In the genomic region with DNA sequence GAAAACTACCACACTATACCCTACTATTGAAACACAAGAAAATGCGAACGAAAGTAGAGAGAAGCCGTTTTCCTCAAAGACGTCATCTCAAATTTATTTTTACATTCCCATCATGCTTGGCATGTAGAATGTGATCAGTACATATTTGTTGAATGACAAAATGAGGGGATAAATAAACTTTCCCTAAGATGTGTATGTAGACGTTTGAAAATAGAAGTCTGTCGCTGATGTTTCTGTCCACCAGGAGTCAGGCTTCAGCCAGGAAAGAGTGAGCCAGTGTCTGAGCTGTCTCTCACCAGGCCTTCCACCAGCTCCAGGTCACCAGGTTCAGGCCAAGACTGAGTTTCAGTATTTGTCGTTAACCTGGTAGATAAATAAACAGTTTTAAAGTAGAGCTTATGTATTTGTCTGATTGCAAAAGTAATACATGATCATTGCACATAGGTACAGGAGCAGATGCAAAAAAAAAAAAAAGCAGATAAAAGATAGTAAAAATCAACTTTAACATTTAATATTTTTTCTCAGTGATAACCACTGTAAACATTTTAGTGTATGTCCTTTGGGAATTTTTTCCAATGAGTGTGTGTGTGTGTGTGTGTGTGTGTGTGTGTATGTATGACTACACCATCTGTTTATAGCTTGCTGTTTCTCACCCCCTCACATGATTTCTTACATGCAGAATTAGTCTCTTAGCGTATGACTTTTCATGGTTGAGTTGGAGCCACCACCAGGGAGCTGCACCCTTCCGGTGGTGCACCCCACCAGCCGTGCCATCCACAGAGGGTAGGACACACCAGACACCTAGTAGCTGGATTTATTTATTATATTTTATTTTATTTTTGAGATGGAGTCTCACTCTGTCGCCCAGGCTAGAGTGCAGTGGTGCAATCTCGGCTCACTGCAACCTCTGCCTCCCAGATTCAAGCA, we compare ENCODE assay signal across 8 cellular contexts. TPM values are rescaled to one million over a fixed set of nuclear protein-coding genes. Genes with fewer than 3 reads are reported as not detected.
DNase-seq lines count a peak whose midpoint lies in the region; ATAC-seq, FAIRE-seq and TF ChIP-seq lines count a peak whose summit lies in the region.

No MANE protein-coding gene starts in this region.

- no peak for TF ChIP-seq POLR2A in GM12878 (IDR thresholded peaks at IDR 0.05; ENCODE audit: low read depth, low read length)

- TF ChIP-seq CTCF in GM12878 (IDR thresholded peaks at IDR 0.05 in 2 of 3, conservative IDR thresholded peaks at IDR 0.05 in 1 of 3; ENCODE audit: control insufficient read depth in 2 of 3, extremely low read depth in 1 of 3, insufficient read depth in 1 of 3, low read depth in 3 of 3, low read length in 3 of 3) (peak; percentile 64 to 81 (median 67)), hepatocyte (IDR thresholded peaks at IDR 0.05; ENCODE audit: poor library complexity) (peak; percentile 85)

- no peaks in the 10 kb centered on the region for H3K79me2 ChIP-seq in GM12878 (ENCODE audit: control insufficient read depth, insufficient read depth, low read length)
- peaks cover 6% of the 10 kb centered on the region for H3K79me2 ChIP-seq in hepatocyte

- ATAC-seq in GM18861 (IDR thresholded peaks at IDR 0.05; ENCODE audit: unreplicated experiment) (peak; percentile 82), SK-N-SH treated with all-trans-retinoic acid at 6 μM for 48 hours (peak; percentile 91), GM12878 (peak; percentile 97), sciatic nerve (peak; percentile 92), HG02970 (IDR thresholded peaks at IDR 0.05; ENCODE audit: low FRiP score, unreplicated experiment) (no peak)

- POLR2A ChIA-PET in GM12878 (lab: Charles Lee), result interaction anchor here (0.6 to 1.5 kb wide), 6 partner anchors 50 to 257 kb away, joined by 3 to 6 read pairs (median 4); partner anchors contain the start of gene SERPINB1

- H2AFZ ChIP-seq in GM12878 (ENCODE audit: control insufficient read depth, low read depth, low read length) (no peak overlapping the region), hepatocyte (no peak overlapping the region)

- in situ Hi-C loops in GM12878 (cut with MboI), result no loop called here

- H3K4me2 ChIP-seq in GM12878 (ENCODE audit: control insufficient read depth, insufficient read depth), result no peak overlapping the region
- no peak overlapping the region for H3K4me2 ChIP-seq in hepatocyte

- intact Hi-C loops in GM12878 (cut with micrococcal nuclease; ENCODE audit: unreplicated experiment) (loop anchor here (1.0 to 5.0 kb wide), 6 partner anchors 55 to 261 kb away; no protein-coding TSS in a partner anchor), sciatic nerve (cut with DNase I) (no loop called here)

- no TSS peak for BruUV-seq in GM12878 (replicated peaks; lab: Mats Ljungman, UMichigan)

- peak; percentile 69 for FAIRE-seq in GM12878 (lab: Jason Lieb, UNC)

- no peaks in the 10 kb centered on the region for H3K9me2 ChIP-seq in hepatocyte (replicated peaks; ENCODE audit: insufficient read depth)

- 45% methylated on average over 12 of the region's 12 CpGs for WGBS in GM12878 (ENCODE audit: insufficient coverage, insufficient replicate concordance, low lambda C conversion rate, missing lambda C conversion rate)
- WGBS in hepatocyte (ENCODE audit: low lambda C conversion rate, missing lambda C conversion rate), result 67% methylated on average over 12 of the region's 12 CpGs

- TF ChIP-seq EP300 in GM12878 (IDR thresholded peaks at IDR 0.05; ENCODE audit: borderline replicate concordance in 1 of 2, control insufficient read depth in 1 of 2, low read depth in 2 of 2, low read length in 2 of 2), result no peak

- CTCF ChIA-PET in GM12878 (lab: Yijun Ruan, JAX), result interaction anchor here (0.7 to 3.0 kb wide), 43 partner anchors 8 to 266 kb away, joined by 3 to 80 read pairs (median 5); partner anchors contain the start of genes NQO2 and SERPINB1

- H3K4me3 ChIP-seq in GM12878, result no peak overlapping the region
- no peak overlapping the region for H3K4me3 ChIP-seq in hepatocyte

- no peak overlapping the region for H3K27ac ChIP-seq in GM12878 (ENCODE audit: control insufficient read depth, insufficient read depth)
- H3K27ac ChIP-seq in hepatocyte, result peak overlapping the region; percentile 40

- DNase-seq in AG20443 (ENCODE audit: low spot score) (peak; percentile 89), Kasumi-1 (lab: John Stamatoyannopoulos, UW) (peak; percentile 88 to 91), GM12878 (ENCODE audit: low read depth, low spot score) (peak; percentile 13), hepatocyte (ENCODE audit: low spot score) (peak; percentile 86), sciatic nerve (ENCODE audit: low spot score) (no peak)

- peaks cover 0 to 2% of the 10 kb centered on the region in 2 experiments; a peak in 2 of 4 replicates for H3K36me3 ChIP-seq in GM12878 (ENCODE audit: control insufficient read depth in 2 of 2, insufficient read depth in 2 of 2, low read length in 1 of 2)
- no peaks in the 10 kb centered on the region for H3K36me3 ChIP-seq in hepatocyte (replicated peaks; ENCODE audit: insufficient read depth, low read depth)

- RAD21 ChIA-PET in GM12878 (lab: Charles Lee; ENCODE audit: unreplicated experiment), result interaction anchor here (0.6 to 4.3 kb wide), 34 partner anchors 9 to 284 kb away, joined by 3 to 74 read pairs (median 4); partner anchors contain the start of genes RIPK1 and SERPINB1

- no peaks in the 10 kb centered on the region; the same call in 1 of the 2 replicates for H4K20me1 ChIP-seq in GM12878 (ENCODE audit: control insufficient read depth, insufficient read depth)
- no peaks in the 10 kb centered on the region for H4K20me1 ChIP-seq in hepatocyte (ENCODE audit: insufficient read depth, poor library complexity, severe bottlenecking)

- H3K27me3 ChIP-seq in GM12878 (replicated peaks in 1 of 2; ENCODE audit: control insufficient read depth in 2 of 2, insufficient read depth in 2 of 2, low read length in 1 of 2) (no peaks in the 10 kb centered on the region), hepatocyte (no peaks in the 10 kb centered on the region)

- no peak overlapping the region for H3K9ac ChIP-seq in GM12878 (ENCODE audit: control insufficient read depth, insufficient read depth, low read length)

- H3K9me3 ChIP-seq in GM12878 (replicated peaks; ENCODE audit: control insufficient read depth, insufficient read depth, low read length) (no peaks in the 10 kb centered on the region), hepatocyte (ENCODE audit: low read depth) (no peaks in the 10 kb centered on the region)

- H3K4me1 ChIP-seq in GM12878 (ENCODE audit: control insufficient read depth, insufficient read depth, low read length) (peaks cover 7% of the 10 kb centered on the region), hepatocyte (ENCODE audit: insufficient read depth) (peaks cover 3% of the 10 kb centered on the region)

- SMC1A ChIA-PET in GM12878 (lab: Charles Lee; ENCODE audit: uncharacterized antibody, unreplicated experiment), result interaction anchor here (0.7 to 4.6 kb wide), 36 partner anchors 9 to 265 kb away, joined by 3 to 44 read pairs (median 4); partner anchors contain the start of genes MYLK4 and SERPINB1

- peak; percentile 73 for TF ChIP-seq RAD21 in GM12878 (IDR thresholded peaks at IDR 0.05; ENCODE audit: insufficient read depth, low read depth, low read length)

RNA-seq across cellular contexts. Expression of gene WRNIP1, which starts 26.2 kb away (rescaled TPM):
- 21.8 and 24.7 TPM in 2 replicates for total RNA-seq in GM12878 (2013; cell fraction: nucleolus; rRNA removed)
- total RNA-seq in GM12878 (2014; rRNA removed), result 26.2 and 29.6 TPM in 2 replicates
- total RNA-seq in GM12878 (2014; rRNA removed; fragmentation: Illumina TruSeq; extraction: Trizol), result 23.1 and 23.5 TPM in 2 replicates
- 24.9 and 25.1 TPM in 2 replicates for total RNA-seq in GM12878 (2021)
- polyA plus RNA-seq in GM12878 (2011; ENCODE audit: low read depth), result 8.4 TPM
- 25.0 and 30.5 TPM in 2 replicates for polyA plus RNA-seq in GM12878 (2011; rRNA removed)
- 39.8 and 46.6 TPM in 2 replicates for polyA plus RNA-seq in GM12878 (2011; cell fraction: cytosol; rRNA removed)
- 40.1 and 56.2 TPM in 2 replicates for polyA plus RNA-seq in GM12878 (2011; cell fraction: nucleus; rRNA removed)
- 19.7 TPM in 2 replicates for polyA plus RNA-seq in GM12878 (2012)
- polyA plus RNA-seq in GM12878 (2014; fragmentation: Illumina TruSeq; extraction: Trizol), result 17.8 and 30.2 TPM in 2 replicates
- 10 to 100 TPM in 1 of 2 experiments, 1 to 10 TPM in 1; 9.3 to 13.6 TPM for polyA plus RNA-seq in GM12878 (2014; fragmentation: Nextera tagmentation; extraction: Ambion mirVana)
- 28.2 and 29.8 TPM in 2 replicates for polyA plus RNA-seq in GM12878 (2014; rRNA removed)
- polyA plus RNA-seq in GM12878 (2016; fragmentation: Nextera tagmentation; extraction: Ambion mirVana), result 10 to 100 TPM; 13.1 to 14.2 TPM
- polyA minus RNA-seq in GM12878 (2011; rRNA and poly(A)+ RNA removed), result 21.8 and 30.3 TPM in 2 replicates
- polyA minus RNA-seq in GM12878 (2011; cell fraction: cytosol; rRNA and poly(A)+ RNA removed), result 7.9 and 9.1 TPM in 2 replicates
- 17.0 and 27.7 TPM in 2 replicates for polyA minus RNA-seq in GM12878 (2011; cell fraction: nucleus; rRNA and poly(A)+ RNA removed)
- total RNA-seq in hepatocyte, result 47.6 TPM in 2 replicates
- 44.9 and 54.6 TPM in 2 replicates for polyA plus RNA-seq in hepatocyte
- total RNA-seq in sciatic nerve, result 30.8 TPM

RNA-seq across cellular contexts. Expression of gene MYLK4, which starts 40.7 kb away (rescaled TPM):
- total RNA-seq in GM12878 (2013; cell fraction: nucleolus; rRNA removed), result 0.07 and 0.08 TPM in 2 replicates
- under 0.01 TPM in 2 replicates for total RNA-seq in GM12878 (2014; rRNA removed)
- total RNA-seq in GM12878 (2014; rRNA removed; fragmentation: Illumina TruSeq; extraction: Trizol), result 0.04 and 0.09 TPM in 2 replicates
- total RNA-seq in GM12878 (2021), result 0.05 TPM in 2 replicates
- polyA plus RNA-seq in GM12878 (2011; ENCODE audit: low read depth), result not detected
- polyA plus RNA-seq in GM12878 (2011; rRNA removed), result 0.05 and 0.06 TPM in 2 replicates
- polyA plus RNA-seq in GM12878 (2011; cell fraction: cytosol; rRNA removed), result 0.03 and 0.04 TPM in 2 replicates
- 0.15 TPM in 2 replicates for polyA plus RNA-seq in GM12878 (2011; cell fraction: nucleus; rRNA removed)
- polyA plus RNA-seq in GM12878 (2012), result 0.07 TPM in 2 replicates
- 0.06 and 0.11 TPM in 2 replicates for polyA plus RNA-seq in GM12878 (2014; fragmentation: Illumina TruSeq; extraction: Trizol)
- under 1 TPM; under 0.01 to 0.05 TPM for polyA plus RNA-seq in GM12878 (2014; fragmentation: Nextera tagmentation; extraction: Ambion mirVana)
- 0.03 and 0.09 TPM in 2 replicates for polyA plus RNA-seq in GM12878 (2014; rRNA removed)
- polyA plus RNA-seq in GM12878 (2016; fragmentation: Nextera tagmentation; extraction: Ambion mirVana), result under 1 TPM in 1 of 2 experiments, not detected in 1; 0.09 TPM
- polyA minus RNA-seq in GM12878 (2011; rRNA and poly(A)+ RNA removed), result 0.05 TPM in 1 of 2 replicates, not detected in the other
- polyA minus RNA-seq in GM12878 (2011; cell fraction: cytosol; rRNA and poly(A)+ RNA removed), result not detected in 2 replicates
- polyA minus RNA-seq in GM12878 (2011; cell fraction: nucleus; rRNA and poly(A)+ RNA removed), result 0.10 TPM in 1 of 2 replicates, not detected in the other
- 0.28 and 0.43 TPM in 2 replicates for total RNA-seq in hepatocyte
- polyA plus RNA-seq in hepatocyte, result 0.29 and 0.36 TPM in 2 replicates
- total RNA-seq in sciatic nerve, result 0.98 TPM

RNA-seq across cellular contexts. Expression of gene SERPINB1, which starts 50.3 kb away (rescaled TPM):
- 0.67 and 1.0 TPM in 2 replicates for total RNA-seq in GM12878 (2013; cell fraction: nucleolus; rRNA removed)
- total RNA-seq in GM12878 (2014; rRNA removed) (0.45 and 0.65 TPM in 2 replicates), GM12878 (2014; rRNA removed; fragmentation: Illumina TruSeq; extraction: Trizol) (0.67 and 0.88 TPM in 2 replicates), GM12878 (2021) (1.6 TPM in 2 replicates), hepatocyte (48.6 and 57.0 TPM in 2 replicates), sciatic nerve (46.1 TPM)
- polyA plus RNA-seq in GM12878 (2011; ENCODE audit: low read depth), result 0.76 TPM
- polyA plus RNA-seq in GM12878 (2011; rRNA removed) (2.4 and 3.5 TPM in 2 replicates), GM12878 (2014; fragmentation: Illumina TruSeq; extraction: Trizol) (1.1 and 3.2 TPM in 2 replicates), GM12878 (2014; fragmentation: Nextera tagmentation; extraction: Ambion mirVana) (1 to 10 TPM in 1 of 2 experiments, under 1 TPM in 1; 0.82 to 1.8 TPM), GM12878 (2014; rRNA removed) (0.71 and 0.85 TPM in 2 replicates), GM12878 (2016; fragmentation: Nextera tagmentation; extraction: Ambion mirVana) (under 1 TPM; 0.67 to 0.72 TPM), hepatocyte (45.9 and 56.5 TPM in 2 replicates)
- polyA plus RNA-seq in GM12878 (2011; cell fraction: cytosol; rRNA removed), result 0.88 and 0.99 TPM in 2 replicates
- polyA plus RNA-seq in GM12878 (2011; cell fraction: nucleus; rRNA removed), result 0.90 and 1.3 TPM in 2 replicates
- polyA plus RNA-seq in GM12878 (2012), result 1.3 and 2.3 TPM in 2 replicates
- polyA minus RNA-seq in GM12878 (2011; rRNA and poly(A)+ RNA removed), result 1.1 and 1.8 TPM in 2 replicates
- 1.2 and 1.6 TPM in 2 replicates for polyA minus RNA-seq in GM12878 (2011; cell fraction: cytosol; rRNA and poly(A)+ RNA removed)
- 0.85 and 1.1 TPM in 2 replicates for polyA minus RNA-seq in GM12878 (2011; cell fraction: nucleus; rRNA and poly(A)+ RNA removed)

Comparison
In these comparisons a context has a peak if more than half of its experiments do, and no peak if none do; other contexts are left out.
1. RNA of gene SERPINB1, which starts 50.3 kb away (total RNA-seq): 48.6 to 57.0 TPM in hepatocyte and 46.1 TPM in sciatic nerve (single experiment); 0.45 to 1.6 TPM in GM12878; every median in the first group is over 10 times any median in the second.